8 cellular contexts compared by ENCODE assay signal in the genomic region with DNA sequence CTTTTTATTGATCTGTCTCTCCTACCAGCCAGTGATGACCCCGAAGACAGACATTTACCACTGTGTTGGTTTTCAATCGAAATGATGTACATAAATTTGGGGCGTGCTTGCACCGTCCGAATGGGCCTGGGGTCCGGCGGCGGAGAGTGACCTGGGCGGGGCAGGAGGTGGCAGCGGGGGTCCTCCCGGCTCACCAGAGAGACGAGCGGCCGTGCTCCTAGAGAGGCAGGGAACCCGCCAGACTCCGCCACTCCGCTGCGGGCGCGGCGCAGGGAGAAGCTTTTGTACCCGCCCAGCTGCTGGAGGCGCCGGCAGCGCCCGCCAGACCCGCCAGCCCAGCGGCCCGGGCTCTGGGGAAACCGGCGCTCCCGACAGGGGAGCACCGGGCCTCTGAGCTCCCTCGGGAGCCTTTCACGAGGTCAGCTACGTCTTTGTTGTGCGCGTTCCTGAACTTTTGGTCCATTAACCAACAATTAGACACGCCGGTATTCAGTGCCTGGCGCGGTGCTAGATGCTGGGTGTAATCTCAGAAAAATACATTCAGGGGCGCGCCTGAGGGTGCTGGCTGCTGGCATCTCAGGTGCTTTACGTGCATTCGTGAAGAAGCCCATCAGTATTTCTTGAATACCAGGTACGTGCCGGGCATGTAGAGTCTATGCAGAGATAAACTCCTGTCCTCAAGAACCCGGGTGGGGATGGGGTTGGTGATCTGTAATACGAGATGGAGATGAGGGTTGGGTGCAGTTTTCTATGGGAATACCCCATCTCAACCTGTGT. TPM values are rescaled to one million over a fixed set of nuclear protein-coding genes. Genes with fewer than 3 reads are reported as not detected.
A peak's percentile ranks its signal among the peaks of the same experiment; 100 is the strongest.
DNase-seq lines count a peak whose midpoint lies in the region; ATAC-seq and TF ChIP-seq lines count a peak whose summit lies in the region.

A gene with protein sequence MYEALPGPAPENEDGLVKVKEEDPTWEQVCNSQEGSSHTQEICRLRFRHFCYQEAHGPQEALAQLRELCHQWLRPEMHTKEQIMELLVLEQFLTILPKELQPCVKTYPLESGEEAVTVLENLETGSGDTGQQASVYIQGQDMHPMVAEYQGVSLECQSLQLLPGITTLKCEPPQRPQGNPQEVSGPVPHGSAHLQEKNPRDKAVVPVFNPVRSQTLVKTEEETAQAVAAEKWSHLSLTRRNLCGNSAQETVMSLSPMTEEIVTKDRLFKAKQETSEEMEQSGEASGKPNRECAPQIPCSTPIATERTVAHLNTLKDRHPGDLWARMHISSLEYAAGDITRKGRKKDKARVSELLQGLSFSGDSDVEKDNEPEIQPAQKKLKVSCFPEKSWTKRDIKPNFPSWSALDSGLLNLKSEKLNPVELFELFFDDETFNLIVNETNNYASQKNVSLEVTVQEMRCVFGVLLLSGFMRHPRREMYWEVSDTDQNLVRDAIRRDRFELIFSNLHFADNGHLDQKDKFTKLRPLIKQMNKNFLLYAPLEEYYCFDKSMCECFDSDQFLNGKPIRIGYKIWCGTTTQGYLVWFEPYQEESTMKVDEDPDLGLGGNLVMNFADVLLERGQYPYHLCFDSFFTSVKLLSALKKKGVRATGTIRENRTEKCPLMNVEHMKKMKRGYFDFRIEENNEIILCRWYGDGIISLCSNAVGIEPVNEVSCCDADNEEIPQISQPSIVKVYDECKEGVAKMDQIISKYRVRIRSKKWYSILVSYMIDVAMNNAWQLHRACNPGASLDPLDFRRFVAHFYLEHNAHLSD (plus strand): TSS at position 285 of the 777 bp plus-strand sequence. CDS start 2,242 bp downstream, outside the sequence.

- peak within 1 kb of the TSS; percentile 100 for H2AFZ ChIP-seq in PC-3 (ENCODE audit: low read length)

- H3K36me3 ChIP-seq in PC-3 (ENCODE audit: low read depth, low read length) = peaks cover 15% of the 10 kb centered on the region; the same call in 1 of the 2 replicates
- H3K36me3 ChIP-seq in subcutaneous abdominal adipose tissue (ENCODE audit: control insufficient read depth in 5 of 5, insufficient read depth in 5 of 5, low read length in 5 of 5) = peaks cover 19 to 36% (median 24%) of the 10 kb centered on the region in 5 donors

- no peaks in the 10 kb centered on the region for H3K27me3 ChIP-seq in PC-3 (ENCODE audit: low read length)
- H3K27me3 ChIP-seq in subcutaneous abdominal adipose tissue (ENCODE audit: control insufficient read depth in 5 of 5, insufficient read depth in 4 of 5, low read length in 5 of 5) = no peaks in the 10 kb centered on the region

- peaks cover 13% of the 10 kb centered on the region for H3K4me1 Mint-ChIP-seq in nephron

- H3K9ac ChIP-seq in PC-3 (ENCODE audit: low read length) (peak within 1 kb of the TSS; percentile 81), subcutaneous abdominal adipose tissue (ENCODE audit: low read length in 5 of 5) (peak within 1 kb of the TSS; percentile 59 to 95 (median 83))

- TF ChIP-seq CTCF in PC-3 (conservative IDR thresholded peaks at IDR 0.05; ENCODE audit: low read depth, low read length) = no peak
- no peak for TF ChIP-seq CTCF in fibroblast of villous mesenchyme (IDR thresholded peaks at IDR 0.05; ENCODE audit: insufficient read depth, low read depth, low read length)
- TF ChIP-seq CTCF in nephron (IDR thresholded peaks at IDR 0.05; ENCODE audit: unreplicated experiment in 3 of 3) = no peak

- H3K9me2 ChIP-seq in PC-3 (replicated peaks; ENCODE audit: low read length) = no peaks in the 10 kb centered on the region

- no peaks in the 10 kb centered on the region for H3K9me3 ChIP-seq in PC-3 (ENCODE audit: low read length)
- H3K9me3 ChIP-seq in subcutaneous abdominal adipose tissue (ENCODE audit: control insufficient read depth in 5 of 5, low read length in 5 of 5) = peaks cover 0 to 7% (median 6%) of the 10 kb centered on the region in 5 donors

- peaks cover 3% of the 10 kb centered on the region for H3K27me3 Mint-ChIP-seq in nephron (ENCODE audit: low read depth)

- peak; percentile 54 for DNase-seq in DMS53 treated with DMSO at 0.1 percent for 48 hours (lab: John Stamatoyannopoulos, UW; ENCODE audit: unreplicated experiment)
- DNase-seq in PC-3 = peak; percentile 80
- DNase-seq in activated T-helper 9 cell treated with anti-CD3 and anti-CD28 coated beads, Interleukin-2, amount 50 U/mL, for 16 hours (ENCODE audit: low read depth) = peak; percentile 18
- peak; percentile 72 for DNase-seq in fibroblast of villous mesenchyme (ENCODE audit: low read depth)

- H3K4me2 ChIP-seq in PC-3 (ENCODE audit: low read length) = peak within 1 kb of the TSS; percentile 83

- TF ChIP-seq EP300 in Ishikawa (IDR thresholded peaks at IDR 0.05; ENCODE audit: borderline replicate concordance) = no peak

- no peaks in the 10 kb centered on the region for H3K9me3 Mint-ChIP-seq in nephron

- no peaks in the 10 kb centered on the region for H3F3A ChIP-seq in PC-3 (ENCODE audit: low read length, unreplicated experiment)

- H3K4me3 Mint-ChIP-seq in nephron = peak within 1 kb of the TSS; percentile 91 to 95 (median 92)

- peak within 1 kb of the TSS; percentile 47 to 66 (median 49) for H3K27ac Mint-ChIP-seq in nephron

- intact Hi-C loops in PC-3 (cut with micrococcal nuclease) = loop anchor here (1.0 to 2.0 kb wide), 3 partner anchors 50 to 73 kb away; no protein-coding TSS in a partner anchor

- TF ChIP-seq RAD21 in Ishikawa (IDR thresholded peaks at IDR 0.05; ENCODE audit: low read depth) = no peak; the same call in 1 of the 2 replicates

- H3K4me1 ChIP-seq in PC-3 (ENCODE audit: insufficient read depth, low read length) = peaks cover 19% of the 10 kb centered on the region
- H3K4me1 ChIP-seq in subcutaneous abdominal adipose tissue (ENCODE audit: control insufficient read depth in 5 of 5, insufficient read depth in 5 of 5, low read length in 5 of 5) = peaks cover 0 to 17% (median 13%) of the 10 kb centered on the region in 5 donors

- CTCF ChIA-PET in PC-3 (lab: Charles Lee) = interaction anchor here (0.7 to 1.4 kb wide), 3 partner anchors 54 to 75 kb away, joined by 3 to 6 read pairs (median 4); no protein-coding TSS in a partner anchor

- H3K36me3 Mint-ChIP-seq in nephron (ENCODE audit: low read depth) = peaks cover 39% of the 10 kb centered on the region

- ATAC-seq in GM21528 (IDR thresholded peaks at IDR 0.05; ENCODE audit: low FRiP score, unreplicated experiment) (peak; percentile 75), PC-3 (peak; percentile 94)

- POLR2A ChIA-PET in PC-3 (lab: Charles Lee; ENCODE audit: unreplicated experiment) = interaction anchor here (0.5 to 0.6 kb wide), 3 partner anchors 15 to 71 kb away, joined by 3 to 4 read pairs (median 4); a partner anchor contains a TSS

- no peak within 1 kb of the TSS for H3K27ac ChIP-seq in PC-3 (ENCODE audit: low read length)
- H3K27ac ChIP-seq in subcutaneous abdominal adipose tissue (ENCODE audit: low read depth, low read length) = no peak within 1 kb of the TSS

- H3K4me3 ChIP-seq in PC-3 (ENCODE audit: low read length) (peak within 1 kb of the TSS; percentile 96), fibroblast of villous mesenchyme (ENCODE audit: low read depth, low read length) (peak within 1 kb of the TSS; percentile 80), subcutaneous abdominal adipose tissue (ENCODE audit: low read depth in 1 of 5, low read length in 5 of 5) (peak within 1 kb of the TSS; percentile 77 to 95 (median 85))

- no TSS peak for BruUV-seq in PC-3 (replicated peaks; lab: Mats Ljungman, UMichigan)

- H3K79me2 ChIP-seq in PC-3 (ENCODE audit: low read length) = peaks cover 20% of the 10 kb centered on the region

- H4K20me1 ChIP-seq in PC-3 (ENCODE audit: low read length) = no peaks in the 10 kb centered on the region

TF ChIP-seq in Ishikawa, 13 proteins besides CTCF, POLR2A, EP300 and RAD21:
- TF ChIP-seq, protein P1, sequence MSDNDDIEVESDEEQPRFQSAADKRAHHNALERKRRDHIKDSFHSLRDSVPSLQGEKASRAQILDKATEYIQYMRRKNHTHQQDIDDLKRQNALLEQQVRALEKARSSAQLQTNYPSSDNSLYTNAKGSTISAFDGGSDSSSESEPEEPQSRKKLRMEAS (IDR thresholded peaks at IDR 0.05) = peak; percentile 24; the same call in 1 of the 2 replicates
- 0 out of 2 replicates have a peak, but pooled peaks have one; percentile 3 for TF ChIP-seq TEAD4 (IDR thresholded peaks at IDR 0.05)
- TF ChIP-seq TAF1 (IDR thresholded peaks at IDR 0.05; ENCODE audit: low read depth) = peak; percentile 84
- TF ChIP-seq TCF12 (IDR thresholded peaks at IDR 0.05; ENCODE audit: low read depth) = peak; percentile 43; the same call in 1 of the 2 replicates
- TF ChIP-seq ZBTB7A (IDR thresholded peaks at IDR 0.05; ENCODE audit: low read depth) = no peak; the same call in 1 of the 2 replicates
TF ChIP-seq in Ishikawa: peak in this region for 4.

RNA-seq across cellular contexts. Expression of the gene that starts here (rescaled TPM):
- total RNA-seq in PC-3 (2014; rRNA removed) (6.2 and 9.0 TPM in 2 replicates), fibroblast of villous mesenchyme (5.6 and 6.8 TPM in 2 replicates)

Comparison
In these comparisons a context has a peak if more than half of its experiments do, and no peak if none do; other contexts are left out.
1. DNase-seq: peak in every context shown above with its lines; median percentile 80 in PC-3; 72 in fibroblast of villous mesenchyme; 54 in DMS53 treated with DMSO at 0.1 percent for 48 hours; 18 in activated T-helper 9 cell treated with anti-CD3 and anti-CD28 coated beads, Interleukin-2, amount 50 U/mL, for 16 hours.